Comparison of ENCODE assay signal across 8 cellular contexts in genomic region chr2:15560988-15561573, GRCh38.
DNase-seq lines count a peak whose midpoint lies in the region; ATAC-seq lines count a peak whose summit lies in the region.

TSS of gene NBAS (minus strand) at chr2:15561334. CDS start at chr2:15561304, 30 bp downstream.

- peak within 1 kb of the TSS; percentile 70 for H3K27ac ChIP-seq in cingulate gyrus (ENCODE audit: low read depth, low read length)

- peak; percentile 75 for ATAC-seq in GM19043 (IDR thresholded peaks at IDR 0.05; ENCODE audit: low read depth, unreplicated experiment)
- ATAC-seq in HG03378 (IDR thresholded peaks at IDR 0.05; ENCODE audit: unreplicated experiment) = peak; percentile 80

- DNase-seq in AML-193 (lab: John Stamatoyannopoulos, UW) (peak; percentile 72 to 74), NCI-H510A treated with DMSO at 0.1 percent for 48 hours (lab: John Stamatoyannopoulos, UW) (peak; percentile 89), kidney glomerular epithelial cell (lab: John Stamatoyannopoulos, UW) (peak; percentile 80)
- peak; percentile 67 to 73 for DNase-seq in activated CD4-positive, alpha-beta T cell treated with anti-CD3 and anti-CD28 coated beads for 4 hours
- DNase-seq in stimulated activated CD4-positive, alpha-beta T cell treated with anti-CD3 and anti-CD28 coated beads, Interleukin-1b, Interleukin-23, amount 100 ng/mL, for 1 hour (ENCODE audit: low read depth in 2 of 2) = peak; percentile 25 to 58

Comparison
In these comparisons a context has a peak if more than half of its experiments do, and no peak if none do; other contexts are left out.
1. Peak in every context shown above with its lines: DNase-seq, ATAC-seq and H3K27ac ChIP-seq.